Comparison of ENCODE assay signal across 1 cellular context in the genomic region with DNA sequence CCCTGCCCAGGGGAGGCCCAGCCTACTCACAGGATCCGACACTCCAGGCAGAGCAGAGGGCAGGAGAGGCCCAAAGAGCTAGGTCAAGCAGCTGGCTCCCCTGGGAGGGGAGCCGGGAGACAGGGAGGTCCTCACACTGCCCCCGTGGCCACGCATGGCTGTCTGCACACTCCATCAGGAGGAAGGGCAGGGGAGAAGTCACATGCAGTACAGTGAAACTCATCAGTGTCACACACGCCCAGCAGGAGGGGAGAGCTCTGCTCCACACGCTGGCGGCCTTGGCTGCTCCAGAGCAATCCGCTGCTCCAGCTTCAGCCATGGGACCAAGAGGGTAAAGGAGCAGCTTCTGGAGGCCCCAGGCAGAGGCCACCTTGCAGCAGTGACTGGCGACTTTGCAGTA.
TF ChIP-seq lines count a peak whose summit lies in the region.

No MANE protein-coding gene starts in this region.

TF ChIP-seq in GM12878, 131 proteins besides CTCF, POLR2A, EP300 and RAD21:
- TF ChIP-seq NR2F1 (conservative IDR thresholded peaks at IDR 0.05) = no peak
- TF ChIP-seq POLR2AphosphoS2 (IDR thresholded peaks at IDR 0.05; ENCODE audit: low read depth, low read length) = peak; percentile 45; the same call in 1 of the 2 replicates
